In the genomic region with DNA sequence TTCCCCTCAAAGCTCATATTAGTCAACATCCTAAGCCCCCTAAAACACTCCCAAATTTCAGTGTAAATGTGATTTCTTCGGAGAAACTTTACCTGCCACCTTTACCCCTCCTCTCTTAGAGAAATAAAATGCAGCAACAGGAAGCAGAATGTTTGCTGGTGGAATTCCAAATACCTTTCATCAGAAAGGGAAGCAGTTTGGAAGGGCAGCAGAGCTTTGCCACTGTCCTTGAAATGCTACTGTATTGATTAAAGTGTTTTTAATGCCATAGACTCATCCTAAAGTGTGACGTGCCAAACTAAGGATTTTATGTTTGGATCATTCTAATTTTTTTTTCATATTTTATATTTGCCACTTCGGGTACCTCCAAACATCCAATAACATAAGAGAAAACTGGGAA, we compare ENCODE assay signal across 22 cellular contexts.
DNase-seq lines count a peak whose midpoint lies in the region; ATAC-seq and TF ChIP-seq lines count a peak whose summit lies in the region.
"Had no signal": no experiment of that assay in that cellular context is flagged by ENCODE, and none has a peak within 500 bp of the region (broad histone marks: within the 10 kb centered on the region; RNA-seq: fewer than 3 reads in every experiment).

No MANE protein-coding gene starts in this region.

- H3K27me3 ChIP-seq in left ventricle myocardium inferior (ENCODE audit: low read depth) (no peaks in the 10 kb centered on the region), right cardiac atrium (ENCODE audit: control insufficient read depth, insufficient read depth) (no peaks in the 10 kb centered on the region), HAP-1 (ENCODE audit: low read depth) (no peaks in the 10 kb centered on the region)
- H3K27me3 ChIP-seq: BE2C; BLaER1 treated with 17β-estradiol and CSF1 and Interleukin-3, amounts not matched to agents 10 nM and 100 nM had no signal

- ATAC-seq in Right ventricle myocardium inferior (peak; percentile 65), right cardiac atrium (no peak), left ventricle myocardium superior (peak; percentile 70)
- ATAC-seq: A549, HCT116 had no signal

- no peaks in the 10 kb centered on the region for H3K9me3 ChIP-seq in left ventricle myocardium inferior (replicated peaks)
- H3K9me3 ChIP-seq in right cardiac atrium (ENCODE audit: control insufficient read depth, low read length) = no peaks in the 10 kb centered on the region
- no peaks in the 10 kb centered on the region for H3K9me3 ChIP-seq in HAP-1
- H3K9me3 ChIP-seq: A549; BE2C; BLaER1 treated with 17β-estradiol and CSF1 and Interleukin-3, amounts not matched to agents 10 nM and 100 nM had no signal

- H3K36me3 ChIP-seq in left ventricle myocardium inferior = no peaks in the 10 kb centered on the region
- H3K36me3 ChIP-seq in HAP-1 (replicated peaks) = no peaks in the 10 kb centered on the region
- H3K36me3 ChIP-seq: BE2C; BLaER1 treated with 17β-estradiol and CSF1 and Interleukin-3, amounts not matched to agents 10 nM and 100 nM had no signal

- H3K27me3 Mint-ChIP-seq in mesothelial cell of epicardium (ENCODE audit: low read depth) = no peaks in the 10 kb centered on the region
- H3K27me3 Mint-ChIP-seq: CD4-positive, alpha-beta memory T cell had no signal

- H3K36me3 Mint-ChIP-seq in mesothelial cell of epicardium = no peaks in the 10 kb centered on the region
- H3K36me3 Mint-ChIP-seq: CD14-positive monocyte; CD4-positive, alpha-beta memory T cell had no signal

- H3K4me1 ChIP-seq in left ventricle myocardium inferior = peaks cover 9% of the 10 kb centered on the region
- no peaks in the 10 kb centered on the region for H3K4me1 ChIP-seq in right cardiac atrium (ENCODE audit: control insufficient read depth, insufficient read depth, low read length)
- peaks cover 3% of the 10 kb centered on the region; the same call in 1 of the 2 replicates for H3K4me1 ChIP-seq in HAP-1
- H3K4me1 ChIP-seq: A549; BE2C; BLaER1 treated with 17β-estradiol and CSF1 and Interleukin-3, amounts not matched to agents 10 nM and 100 nM had no signal

- H3K4me1 Mint-ChIP-seq in mesothelial cell of epicardium = peaks cover 12% of the 10 kb centered on the region
- H3K4me1 Mint-ChIP-seq: CD14-positive monocyte; CD4-positive, alpha-beta memory T cell had no signal

- H3K4me3 ChIP-seq in left ventricle myocardium inferior (peak overlapping the region; percentile 41), right cardiac atrium (ENCODE audit: low read length) (no peak overlapping the region), HAP-1 (no peak overlapping the region)
- H3K4me3 ChIP-seq: A549; BLaER1 treated with 17β-estradiol and CSF1 and Interleukin-3, amounts not matched to agents 10 nM and 100 nM had no signal

- intact Hi-C loops in Right ventricle myocardium inferior (cut with DNase I) (no loop called here), cardiac septum (cut with DNase I) (no loop called here), left ventricle myocardium inferior (cut with micrococcal nuclease) (no loop called here), right cardiac atrium (cut with DNase I) (no loop called here), left ventricle myocardium superior (cut with micrococcal nuclease) (no loop called here), head of caudate nucleus (cut with DNase I) (no loop called here)

- H3K4me3 Mint-ChIP-seq in mesothelial cell of epicardium = no peak overlapping the region
- H3K4me3 Mint-ChIP-seq: CD14-positive monocyte; CD4-positive, alpha-beta memory T cell had no signal

- peak overlapping the region; percentile 49 for H3K27ac ChIP-seq in left ventricle myocardium inferior (replicated peaks)
- no peak overlapping the region for H3K27ac ChIP-seq in right cardiac atrium (ENCODE audit: low read length)
- H3K27ac ChIP-seq: A549; BLaER1 treated with 17β-estradiol and CSF1 and Interleukin-3, amounts not matched to agents 10 nM and 100 nM had no signal

- in situ Hi-C loops in HAP-1 (cut with MboI; ENCODE audit: low sequenced_read_pairs) = no loop called here

- H3K27ac Mint-ChIP-seq in mesothelial cell of epicardium = peak overlapping the region; percentile 64
- H3K27ac Mint-ChIP-seq: CD4-positive, alpha-beta memory T cell had no signal

- H3K9me3 Mint-ChIP-seq in mesothelial cell of epicardium = no peaks in the 10 kb centered on the region

- WGBS in right cardiac atrium = 55% methylated on average over 3 of the region's 3 CpGs

- no peak for DNase-seq in Right ventricle myocardium inferior (ENCODE audit: missing footprints)
- no peak for DNase-seq in cardiac septum (ENCODE audit: low spot score)
- DNase-seq in left ventricle myocardium inferior = no peak
- no peak for DNase-seq in right cardiac atrium
- DNase-seq in left ventricle myocardium superior = no peak
- no peak for DNase-seq in mesothelial cell of epicardium (ENCODE audit: low spot score in 2 of 2, unreplicated experiment in 2 of 2)
- DNase-seq in head of caudate nucleus = no peak
- no peak for DNase-seq in HAP-1 (ENCODE audit: low spot score in 2 of 2)
- DNase-seq: 8988T; ACHN; AML-193; BE2C; Calu3; CD4-positive, alpha-beta memory T cell; COR-L47; DMS153; DND-41; H7 had no signal

- no peak for TF ChIP-seq CTCF in left ventricle myocardium inferior (IDR thresholded peaks at IDR 0.05; ENCODE audit: borderline replicate concordance)
- no peak for TF ChIP-seq CTCF in mesothelial cell of epicardium (IDR thresholded peaks at IDR 0.05; ENCODE audit: unreplicated experiment)

Comparison
In these comparisons a context has a peak if more than half of its experiments do, and no peak if none do; other contexts are left out.
1. ATAC-seq: peak in Right ventricle myocardium inferior (single experiment) and left ventricle myocardium superior (single experiment); none in right cardiac atrium (0 of 2).